8 cellular contexts compared by ENCODE assay signal in the genomic region with DNA sequence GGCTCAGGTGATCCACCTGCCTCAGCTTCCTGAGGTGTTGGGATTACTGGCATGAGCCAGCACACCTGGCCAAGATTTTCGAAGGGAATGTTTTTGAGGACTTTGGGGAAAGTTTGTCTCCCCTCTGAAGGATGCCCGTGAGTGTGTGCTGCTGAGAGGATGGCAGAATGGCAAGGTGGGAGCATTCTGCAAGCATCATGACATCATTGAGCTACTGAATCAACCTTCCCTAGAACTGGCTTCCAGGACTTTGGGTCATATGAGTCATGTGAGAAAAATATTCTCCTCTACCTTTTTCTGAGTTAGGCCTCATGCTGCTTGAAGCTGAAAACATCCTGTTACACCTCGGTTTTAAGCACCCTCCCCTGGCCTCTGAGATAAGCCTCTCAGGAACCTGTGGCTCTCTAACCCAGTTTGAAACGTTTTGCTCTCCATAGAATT. TPM values are rescaled to one million over a fixed set of nuclear protein-coding genes. Genes with fewer than 3 reads are reported as not detected.
DNase-seq lines count a peak whose midpoint lies in the region; ATAC-seq lines count a peak whose summit lies in the region.

No MANE protein-coding gene starts in this region.

- H3K4me1 ChIP-seq in naive thymus-derived CD4-positive, alpha-beta T cell (ENCODE audit: control insufficient read depth in 2 of 2, insufficient read depth in 2 of 2, low read length in 2 of 2), result peaks cover 42 to 87% of the 10 kb centered on the region in 2 donors

- H3K27ac Mint-ChIP-seq in activated naive CD8-positive, alpha-beta T cell treated with anti-CD3 and anti-CD28 coated beads, Interleukin-2, amount 10 ng/mL, durations not matched to agents 7 days and 5 days, result peak overlapping the region; percentile 87
- H3K27ac Mint-ChIP-seq in naive thymus-derived CD4-positive, alpha-beta T cell, result peak overlapping the region; percentile 94 to 100 (median 98)

- H3K27me3 Mint-ChIP-seq in activated naive CD8-positive, alpha-beta T cell treated with anti-CD3 and anti-CD28 coated beads, Interleukin-2, amount 10 ng/mL, durations not matched to agents 7 days and 5 days, result no peaks in the 10 kb centered on the region
- H3K27me3 Mint-ChIP-seq in naive thymus-derived CD4-positive, alpha-beta T cell, result no peaks in the 10 kb centered on the region

- no peaks in the 10 kb centered on the region for H3K36me3 ChIP-seq in naive thymus-derived CD4-positive, alpha-beta T cell (ENCODE audit: control insufficient read depth in 2 of 3, insufficient read depth in 3 of 3, low read length in 3 of 3)

- POLR2A ChIA-PET in activated naive CD8-positive, alpha-beta T cell treated with anti-CD3 and anti-CD28 coated beads, Interleukin-2, amount 10 ng/mL, durations not matched to agents 7 days and 5 days (lab: Charles Lee), result interaction anchor here (0.8 to 2.5 kb wide), 9 partner anchors 8 to 34 kb away, joined by 3 to 13 read pairs (median 3); a partner anchor contains a TSS
- POLR2A ChIA-PET in naive thymus-derived CD4-positive, alpha-beta T cell (lab: Charles Lee), result interaction anchor here (0.7 to 5.0 kb wide), 12 partner anchors 9 to 76 kb away, joined by 3 to 93 read pairs (median 17); a partner anchor contains a TSS

- no peaks in the 10 kb centered on the region for H3K27me3 ChIP-seq in naive thymus-derived CD4-positive, alpha-beta T cell (ENCODE audit: control insufficient read depth in 2 of 2, insufficient read depth in 2 of 2, low read length in 2 of 2)

- CTCF ChIA-PET in naive thymus-derived CD4-positive, alpha-beta T cell (lab: Charles Lee), result interaction anchor here (0.7 to 2.0 kb wide), 12 partner anchors 8 to 151 kb away, joined by 3 to 5 read pairs (median 4); a partner anchor contains a TSS

- H3K9me3 ChIP-seq in naive thymus-derived CD4-positive, alpha-beta T cell (ENCODE audit: control insufficient read depth in 2 of 3, low read length in 3 of 3), result no peaks in the 10 kb centered on the region

- peak; percentile 32 for ATAC-seq in GM19438 (IDR thresholded peaks at IDR 0.05; ENCODE audit: low read depth, unreplicated experiment)
- ATAC-seq in activated naive CD8-positive, alpha-beta T cell treated with anti-CD3 and anti-CD28 coated beads, Interleukin-2, amount 10 ng/mL, durations not matched to agents 7 days and 5 days (ENCODE audit: low read depth), result peak; percentile 88
- peak; percentile 86 for ATAC-seq in naive thymus-derived CD4-positive, alpha-beta T cell
- ATAC-seq in HG02759 (IDR thresholded peaks at IDR 0.05; ENCODE audit: unreplicated experiment), result no peak

- intact Hi-C loops in naive thymus-derived CD4-positive, alpha-beta T cell (cut with micrococcal nuclease), result loop anchor here (1.0 to 2.0 kb wide), 8 partner anchors 9 to 152 kb away; no protein-coding TSS in a partner anchor

- peak overlapping the region; percentile 83 for H3K27ac ChIP-seq in naive thymus-derived CD4-positive, alpha-beta T cell (ENCODE audit: low read depth, low read length)

- DNase-seq in HT1080 (ENCODE audit: low read depth) (peak; percentile 79), DMS79 treated with DMSO at 0.1 percent for 48 hours (lab: John Stamatoyannopoulos, UW) (no peak), HuH-7 (ENCODE audit: low spot score) (no peak), DMS153 treated with DMSO at 0.1 percent for 48 hours (lab: John Stamatoyannopoulos, UW; ENCODE audit: unreplicated experiment) (no peak)
- DNase-seq in activated naive CD8-positive, alpha-beta T cell treated with anti-CD3 and anti-CD28 coated beads, Interleukin-2, amount 10 ng/mL, durations not matched to agents 7 days and 5 days, result no peak
- DNase-seq in naive thymus-derived CD4-positive, alpha-beta T cell, result peak in 8 of 9 donors; percentile 55 to 81 (median 70)

- peaks cover 71% of the 10 kb centered on the region for H3K4me1 Mint-ChIP-seq in activated naive CD8-positive, alpha-beta T cell treated with anti-CD3 and anti-CD28 coated beads, Interleukin-2, amount 10 ng/mL, durations not matched to agents 7 days and 5 days
- H3K4me1 Mint-ChIP-seq in naive thymus-derived CD4-positive, alpha-beta T cell, result peaks cover 70 to 97% (median 88%) of the 10 kb centered on the region in 7 donors

- no peak overlapping the region for H3K4me3 ChIP-seq in naive thymus-derived CD4-positive, alpha-beta T cell (ENCODE audit: low read length)

- H3K4me3 Mint-ChIP-seq in activated naive CD8-positive, alpha-beta T cell treated with anti-CD3 and anti-CD28 coated beads, Interleukin-2, amount 10 ng/mL, durations not matched to agents 7 days and 5 days, result peak overlapping the region; percentile 70
- peak overlapping the region; percentile 75 to 85 (median 80) for H3K4me3 Mint-ChIP-seq in naive thymus-derived CD4-positive, alpha-beta T cell

- H3K9me3 Mint-ChIP-seq in activated naive CD8-positive, alpha-beta T cell treated with anti-CD3 and anti-CD28 coated beads, Interleukin-2, amount 10 ng/mL, durations not matched to agents 7 days and 5 days, result no peaks in the 10 kb centered on the region
- H3K9me3 Mint-ChIP-seq in naive thymus-derived CD4-positive, alpha-beta T cell, result peaks cover 0 to 3% (median 0%) of the 10 kb centered on the region in 11 donors

- peaks cover 15% of the 10 kb centered on the region for H3K36me3 Mint-ChIP-seq in activated naive CD8-positive, alpha-beta T cell treated with anti-CD3 and anti-CD28 coated beads, Interleukin-2, amount 10 ng/mL, durations not matched to agents 7 days and 5 days
- peaks cover 4 to 19% (median 10%) of the 10 kb centered on the region in 5 donors for H3K36me3 Mint-ChIP-seq in naive thymus-derived CD4-positive, alpha-beta T cell

RNA-seq across cellular contexts. Expression of a gene that starts 31.0 kb away (rescaled TPM):
- 9.9 and 10.0 TPM in 2 replicates for total RNA-seq in HT1080 (2014; rRNA removed; shearing (Covaris generic))
- 3.6 and 5.1 TPM in 2 replicates for polyA plus RNA-seq in HT1080 (2015; cell fraction: cytosol; rRNA removed)
- polyA plus RNA-seq in HT1080 (2015; cell fraction: nucleus; rRNA removed), result 18.0 and 19.0 TPM in 2 replicates
- total RNA-seq in activated naive CD8-positive, alpha-beta T cell treated with anti-CD3 and anti-CD28 coated beads, Interleukin-2, amount 10 ng/mL, durations not matched to agents 7 days and 5 days, result 10 to 100 TPM; 51.8 to 57.2 TPM
- total RNA-seq in naive thymus-derived CD4-positive, alpha-beta T cell, result 100 to 1,000 TPM in 2 of 5 experiments, 10 to 100 TPM in 3; 45.8 to 111 (median 97.7) TPM
- polyA plus RNA-seq in naive thymus-derived CD4-positive, alpha-beta T cell, result 10 to 100 TPM; 45.7 to 59.9 TPM

Comparison
In these comparisons a context has a peak if more than half of its experiments do, and no peak if none do; other contexts are left out.
1. DNase-seq: peak in HT1080 (single experiment) and naive thymus-derived CD4-positive, alpha-beta T cell (8 of 9); none in activated naive CD8-positive, alpha-beta T cell treated with anti-CD3 and anti-CD28 coated beads, Interleukin-2, amount 10 ng/mL, durations not matched to agents 7 days and 5 days (single experiment), DMS79 treated with DMSO at 0.1 percent for 48 hours (single experiment), HuH-7 (single experiment) and DMS153 treated with DMSO at 0.1 percent for 48 hours (single experiment).